Comparison of ENCODE assay signal across 22 cellular contexts in genomic region chr19:45517238-45517637, GRCh38. TPM values are rescaled to one million over a fixed set of nuclear protein-coding genes. Genes with fewer than 3 reads are reported as not detected.
DNase-seq lines count a peak whose midpoint lies in the region; TF ChIP-seq lines count a peak whose summit lies in the region.
"Had no signal": no experiment of that assay in that cellular context is flagged by ENCODE, and none has a peak within 500 bp of the region (broad histone marks: within the 10 kb centered on the region; RNA-seq: fewer than 3 reads in every experiment).

No MANE protein-coding gene starts in this region.

- peaks cover 80% of the 10 kb centered on the region for H3K36me3 ChIP-seq in neutrophil

- peaks cover 36% of the 10 kb centered on the region for H3K4me1 Mint-ChIP-seq in activated CD4-positive, alpha-beta T cell treated with anti-CD3 and anti-CD28 coated beads, Interleukin-2, amount 10 ng/mL, durations not matched to agents 24 days and 14 days
- H3K4me1 Mint-ChIP-seq in HFFc6 (ENCODE audit: low read depth) (peaks cover 12% of the 10 kb centered on the region), chondrocyte (ENCODE audit: low read depth) (peaks cover 23% of the 10 kb centered on the region)

- H3K4me3 Mint-ChIP-seq in activated CD4-positive, alpha-beta T cell treated with anti-CD3 and anti-CD28 coated beads, Interleukin-2, amount 10 ng/mL, durations not matched to agents 24 days and 14 days = peak overlapping the region; percentile 41
- H3K4me3 Mint-ChIP-seq in HFFc6 = no peak overlapping the region
- no peak overlapping the region for H3K4me3 Mint-ChIP-seq in chondrocyte (ENCODE audit: unreplicated experiment)

- no peaks in the 10 kb centered on the region for H3K27me3 Mint-ChIP-seq in activated CD4-positive, alpha-beta T cell treated with anti-CD3 and anti-CD28 coated beads, Interleukin-2, amount 10 ng/mL, durations not matched to agents 24 days and 14 days
- no peaks in the 10 kb centered on the region; the same call in 1 of the 2 replicates for H3K27me3 Mint-ChIP-seq in HFFc6 (ENCODE audit: insufficient read depth)
- no peaks in the 10 kb centered on the region for H3K27me3 Mint-ChIP-seq in chondrocyte (ENCODE audit: low read depth)

- peaks cover 82 to 89% of the 10 kb centered on the region in 2 experiments for H3K4me1 ChIP-seq in neutrophil (ENCODE audit: control insufficient read depth in 1 of 2, insufficient read depth in 1 of 2, low read depth in 1 of 2, low read length in 1 of 2)

- peak overlapping the region in 1 of 2 experiments; percentile 98 for H3K4me3 ChIP-seq in neutrophil (ENCODE audit: low read depth in 1 of 2, low read length in 1 of 2)
- H3K4me3 ChIP-seq: A549, lung had no signal

- no peaks in the 10 kb centered on the region for H3K9me3 Mint-ChIP-seq in activated CD4-positive, alpha-beta T cell treated with anti-CD3 and anti-CD28 coated beads, Interleukin-2, amount 10 ng/mL, durations not matched to agents 24 days and 14 days
- H3K9me3 Mint-ChIP-seq in HFFc6 (no peaks in the 10 kb centered on the region), chondrocyte (ENCODE audit: low read depth) (no peaks in the 10 kb centered on the region)
- H3K9me3 Mint-ChIP-seq: activated naive CD4-positive, alpha-beta T cell treated with anti-CD3 and anti-CD28 coated beads, Interleukin-2, amount 50 U/mL, for 72 hours had no signal

- H3K27ac ChIP-seq in neutrophil = peak overlapping the region; percentile 100

- DNase-seq in activated CD4-positive, alpha-beta T cell treated with anti-CD3 and anti-CD28 coated beads, Interleukin-2, amount 10 ng/mL, durations not matched to agents 24 days and 14 days = no peak
- no peak for DNase-seq in activated CD4-positive, alpha-beta T cell treated with anti-CD3 and anti-CD28 coated beads for 1 hour
- DNase-seq in HFFc6 = no peak
- no peak for DNase-seq in chondrocyte (ENCODE audit: low spot score)
- DNase-seq in stimulated activated CD4-positive, alpha-beta T cell treated with anti-CD3 and anti-CD28 coated beads, Interleukin-4, amount 100 ng/mL, for 4 hours = no peak
- no peak for DNase-seq in DMS79 (lab: John Stamatoyannopoulos, UW)
- DNase-seq in T1000 (lab: John Stamatoyannopoulos, UW) = no peak
- DNase-seq: activated CD4-positive, CD25-positive, alpha-beta regulatory T cell treated with anti-CD3 and anti-CD28 coated beads, Interleukin-2, amount 50 U/mL, for 72 hours; activated T-cell treated with anti-CD3 and anti-CD28 coated beads for 4 hours; C1 segment of cervical spinal cord; dermis blood vessel endothelial cell; DMS153; GF-D8; hippocampal formation; islet precursor cell; NCI-H2107; NCI-H524 treated with DMSO at 0.1 percent for 48 hours; SHP77 treated with DMSO at 0.1 percent for 48 hours had no signal

- H3K9me3 ChIP-seq in neutrophil = no peaks in the 10 kb centered on the region
- H3K9me3 ChIP-seq: A549 had no signal

- intact Hi-C loops in activated CD4-positive, alpha-beta T cell treated with anti-CD3 and anti-CD28 coated beads, Interleukin-2, amount 10 ng/mL, durations not matched to agents 24 days and 14 days (cut with micrococcal nuclease) = no loop called here

- H3K27ac Mint-ChIP-seq in activated CD4-positive, alpha-beta T cell treated with anti-CD3 and anti-CD28 coated beads, Interleukin-2, amount 10 ng/mL, durations not matched to agents 24 days and 14 days = peak overlapping the region; percentile 70
- H3K27ac Mint-ChIP-seq in HFFc6 (peak overlapping the region; percentile 71), chondrocyte (ENCODE audit: unreplicated experiment) (peak overlapping the region; percentile 60)

- TF ChIP-seq CTCF in HFFc6 (IDR thresholded peaks at IDR 0.05) (no peak), chondrocyte (IDR thresholded peaks at IDR 0.05) (no peak), neutrophil (IDR thresholded peaks at IDR 0.05) (no peak)

- H3K36me3 Mint-ChIP-seq in activated CD4-positive, alpha-beta T cell treated with anti-CD3 and anti-CD28 coated beads, Interleukin-2, amount 10 ng/mL, durations not matched to agents 24 days and 14 days (ENCODE audit: low read depth) = peaks cover 48% of the 10 kb centered on the region
- H3K36me3 Mint-ChIP-seq in HFFc6 (ENCODE audit: low read depth) (peaks cover 6% of the 10 kb centered on the region), chondrocyte (ENCODE audit: low read depth) (peaks cover 18% of the 10 kb centered on the region)

- H3K27me3 ChIP-seq in neutrophil = no peaks in the 10 kb centered on the region

RNA-seq across cellular contexts. Expression of gene VASP, which starts 10.0 kb away (rescaled TPM):
- 215 and 219 TPM in 2 replicates for total RNA-seq in activated CD4-positive, alpha-beta T cell treated with anti-CD3 and anti-CD28 coated beads, Interleukin-2, amount 10 ng/mL, durations not matched to agents 24 days and 14 days
- 100 to 1,000 TPM; 179 to 199 (median 185) TPM for total RNA-seq in HFFc6 (2021; fragmentation: NEBNext Ultra II Directional; extraction: Animal tissue kit (Norgen Biotek cat#: 25700))
- total RNA-seq in chondrocyte = 65.6 to 145 TPM (median 142 TPM) in 3 replicates

RNA-seq across cellular contexts. Expression of gene PPM1N, which starts 19.0 kb away (rescaled TPM):
- total RNA-seq in activated CD4-positive, alpha-beta T cell treated with anti-CD3 and anti-CD28 coated beads, Interleukin-2, amount 10 ng/mL, durations not matched to agents 24 days and 14 days = 1.3 and 1.9 TPM in 2 replicates
- total RNA-seq in HFFc6 (2021; fragmentation: NEBNext Ultra II Directional; extraction: Animal tissue kit (Norgen Biotek cat#: 25700)) = 1 to 10 TPM in 4 of 6 experiments, under 1 TPM in 2; 0.80 to 1.3 (median 1.1) TPM
- 0.52 to 0.63 TPM in 2 of 3 replicates, not detected in the other for total RNA-seq in chondrocyte

RNA-seq across cellular contexts. Expression of gene RTN2, which starts 20.4 kb away (rescaled TPM):
- total RNA-seq in activated CD4-positive, alpha-beta T cell treated with anti-CD3 and anti-CD28 coated beads, Interleukin-2, amount 10 ng/mL, durations not matched to agents 24 days and 14 days = 2.6 and 2.8 TPM in 2 replicates
- total RNA-seq in HFFc6 (2021; fragmentation: NEBNext Ultra II Directional; extraction: Animal tissue kit (Norgen Biotek cat#: 25700)) = 10 to 100 TPM; 10.3 to 21.3 (median 13.8) TPM
- total RNA-seq in chondrocyte = 11.5 to 16.0 TPM (median 13.7 TPM) in 3 replicates

RNA-seq across cellular contexts. Expression of gene FOSB, which starts 49.4 kb away (rescaled TPM):
- 11.3 TPM in 2 replicates for total RNA-seq in activated CD4-positive, alpha-beta T cell treated with anti-CD3 and anti-CD28 coated beads, Interleukin-2, amount 10 ng/mL, durations not matched to agents 24 days and 14 days
- 10 to 100 TPM; 35.0 to 71.5 (median 62.9) TPM for total RNA-seq in HFFc6 (2021; fragmentation: NEBNext Ultra II Directional; extraction: Animal tissue kit (Norgen Biotek cat#: 25700))
- total RNA-seq in chondrocyte = 25.5 to 50.9 TPM (median 43.8 TPM) in 3 replicates
